In genomic region chr11:9802291-9802861, GRCh38 we compare ENCODE assay signal across 9 cellular contexts.
A peak's percentile ranks its signal among the peaks of the same experiment; 100 is the strongest.
DNase-seq lines count a peak whose midpoint lies in the region; TF ChIP-seq lines count a peak whose summit lies in the region.
"Had no signal": no experiment of that assay in that cellular context is flagged by ENCODE, and none has a peak within 500 bp of the region (broad histone marks: within the 10 kb centered on the region; RNA-seq: fewer than 3 reads in every experiment).

No MANE protein-coding gene starts in this region.

- CTCF ChIA-PET in BJ (lab: Yijun Ruan, JAX): interaction anchor here (0.8 to 4.2 kb wide), 7 partner anchors 13 to 566 kb away, joined by 3 to 18 read pairs (median 3); no protein-coding TSS in a partner anchor

- TF ChIP-seq CTCF in BJ (IDR thresholded peaks at IDR 0.05; ENCODE audit: insufficient read depth, low read depth, low read length): no peak
- no peak for TF ChIP-seq CTCF in GM13976 (IDR thresholded peaks at IDR 0.05; ENCODE audit: borderline replicate concordance, control extremely low read depth, extremely low read depth, insufficient read depth, missing control alignments)

- no peak overlapping the region for H3K4me3 ChIP-seq in BJ (ENCODE audit: low read depth, low read length)

- in situ Hi-C loops in GM13976 (cut with MboI; ENCODE audit: low sequenced_read_pairs, unreplicated experiment): no loop called here

- DNase-seq in BJ (ENCODE audit: low read depth) (peak; percentile 97), NCI-H1694 treated with DMSO at 0.1 percent for 48 hours (lab: John Stamatoyannopoulos, UW) (peak; percentile 91), dedifferentiated amniotic fluid mesenchymal stem cell (ENCODE audit: extremely low spot score) (peak; percentile 96), myocyte (ENCODE audit: low read depth) (peak; percentile 79), Kasumi-1 (lab: John Stamatoyannopoulos, UW) (no peak), GM13976 (ENCODE audit: low spot score) (no peak), GM19240 (ENCODE audit: insufficient read length, low spot score) (no peak), NCI-H1092 treated with DMSO at 0.1 percent for 48 hours (lab: John Stamatoyannopoulos, UW) (no peak)
- DNase-seq: activated T-cell treated with anti-CD3 and anti-CD28 coated beads, Interleukin-2, amount 50 U/mL, for 72 hours had no signal

- POLR2A ChIA-PET in BJ (lab: Charles Lee): interaction anchor here (0.6 to 2.5 kb wide), 5 partner anchors 14 to 307 kb away, joined by 4 to 26 read pairs (median 7); no protein-coding TSS in a partner anchor

- no peaks in the 10 kb centered on the region for H3K27me3 ChIP-seq in BJ (ENCODE audit: control insufficient read depth, insufficient read depth, low read length)

- peaks cover 4% of the 10 kb centered on the region; the same call in 1 of the 2 replicates for H3K36me3 ChIP-seq in BJ (ENCODE audit: control insufficient read depth, insufficient read depth, low read length)

Comparison
In these comparisons a context has a peak if more than half of its experiments do, and no peak if none do; other contexts are left out.
1. DNase-seq: peak in BJ (single experiment), NCI-H1694 treated with DMSO at 0.1 percent for 48 hours (single experiment), dedifferentiated amniotic fluid mesenchymal stem cell (single experiment) and myocyte (single experiment); none in Kasumi-1 (0 of 2), GM13976 (single experiment), GM19240 (single experiment) and NCI-H1092 treated with DMSO at 0.1 percent for 48 hours (single experiment).